ENCODE assay signal across 8 cellular contexts in genomic region chr9:99266136-99267023, GRCh38. TPM values are rescaled to one million over a fixed set of nuclear protein-coding genes. Genes with fewer than 3 reads are reported as not detected.
DNase-seq lines count a peak whose midpoint lies in the region; ATAC-seq and TF ChIP-seq lines count a peak whose summit lies in the region.

No MANE protein-coding gene starts in this region.

- intact Hi-C loops in CD4-positive, alpha-beta memory T cell (cut with micrococcal nuclease): loop anchor here (1.0 to 5.0 kb wide), 2 partner anchors 541 to 1056 kb away; no protein-coding TSS in a partner anchor
- intact Hi-C loops in activated T-helper 1 cell treated with anti-CD3 and anti-CD28 coated beads, Interleukin-12 subunit alpha, Interleukin-12 subunit beta, Interleukin-2, Interleukin-4 antibody, amounts not matched to agents 30 ng/mL and 10 ng/mL and 1 ng/mL, durations not matched to agents 14 hours and 24 hours and 36 hours (cut with micrococcal nuclease): loop anchor here (1.0 to 5.0 kb wide), 7 partner anchors 12 to 950 kb away; partner anchors contain the start of gene SEC61B
- intact Hi-C loops in testis (cut with DNase I; ENCODE audit: low total_unique reads): no loop called here

- no peaks in the 10 kb centered on the region for H3K36me3 ChIP-seq in CD4-positive, alpha-beta memory T cell (ENCODE audit: insufficient read depth, low read length)
- H3K36me3 ChIP-seq in neuronal stem cell (replicated peaks in 1 of 2; ENCODE audit: control insufficient read depth in 2 of 2, insufficient read depth in 2 of 2, low read length in 2 of 2) (no peaks in the 10 kb centered on the region), testis (ENCODE audit: low read depth, missing control alignments) (no peaks in the 10 kb centered on the region)

- no peaks in the 10 kb centered on the region for H3K27me3 ChIP-seq in CD4-positive, alpha-beta memory T cell (ENCODE audit: insufficient read depth, low read length)
- peaks cover 0 to 2% (median 0%) of the 10 kb centered on the region in 3 experiments for H3K27me3 ChIP-seq in neuronal stem cell (ENCODE audit: control insufficient read depth in 3 of 3, insufficient read depth in 3 of 3, low read depth in 1 of 3, low read length in 3 of 3)
- H3K27me3 ChIP-seq in testis: no peaks in the 10 kb centered on the region

- H3K4me2 ChIP-seq in neuronal stem cell (ENCODE audit: insufficient read depth, low read length, poor library complexity, severe bottlenecking): no peak overlapping the region

- ATAC-seq in GM19438 (IDR thresholded peaks at IDR 0.05; ENCODE audit: low read depth, unreplicated experiment): peak; percentile 57
- ATAC-seq in HG03571 (IDR thresholded peaks at IDR 0.05; ENCODE audit: unreplicated experiment): peak; percentile 54

- H4K91ac ChIP-seq in neuronal stem cell (ENCODE audit: low read depth, low read length, poor library complexity): no peak overlapping the region

- H3K79me1 ChIP-seq in neuronal stem cell (ENCODE audit: low read depth, low read length): no peaks in the 10 kb centered on the region

- H2BK5ac ChIP-seq in neuronal stem cell (ENCODE audit: low read length): no peak overlapping the region

- H3K27me3 Mint-ChIP-seq in CD4-positive, alpha-beta memory T cell: peaks cover 0 to 2% of the 10 kb centered on the region in 2 donors
- peaks cover 14% of the 10 kb centered on the region for H3K27me3 Mint-ChIP-seq in activated T-helper 1 cell treated with anti-CD3 and anti-CD28 coated beads, Interleukin-12 subunit alpha, Interleukin-12 subunit beta, Interleukin-2, Interleukin-4 antibody, amounts not matched to agents 30 ng/mL and 10 ng/mL and 1 ng/mL, durations not matched to agents 14 hours and 24 hours and 36 hours (ENCODE audit: insufficient read depth)

- peaks cover 8% of the 10 kb centered on the region for H3K4me1 ChIP-seq in CD4-positive, alpha-beta memory T cell (ENCODE audit: insufficient read depth, low read length)
- peaks cover 0 to 1% of the 10 kb centered on the region in 2 donors for H3K4me1 ChIP-seq in neuronal stem cell (ENCODE audit: control insufficient read depth in 2 of 2, insufficient read depth in 1 of 2, low read depth in 1 of 2, low read length in 2 of 2)
- peaks cover 5% of the 10 kb centered on the region for H3K4me1 ChIP-seq in testis

- H3K18ac ChIP-seq in neuronal stem cell (ENCODE audit: low read length): no peak overlapping the region

- peak; percentile 88 for TF ChIP-seq CTCF in fibroblast of pulmonary artery (IDR thresholded peaks at IDR 0.05; ENCODE audit: low read length, missing control alignments)
- peak; percentile 55 to 81 (median 78) for TF ChIP-seq CTCF in testis (IDR thresholded peaks at IDR 0.05)

- no peak overlapping the region for H3K4me3 ChIP-seq in CD4-positive, alpha-beta memory T cell (ENCODE audit: low read length in 2 of 2)
- no peak overlapping the region for H3K4me3 ChIP-seq in fibroblast of pulmonary artery (replicated peaks; ENCODE audit: low read depth, low read length)
- H3K4me3 ChIP-seq in neuronal stem cell (ENCODE audit: low read length in 2 of 2): no peak overlapping the region
- H3K4me3 ChIP-seq in testis: no peak overlapping the region

- no peak overlapping the region for H3K23ac ChIP-seq in neuronal stem cell (ENCODE audit: low read depth, low read length, poor library complexity)

- POLR2A ChIA-PET in CD4-positive, alpha-beta memory T cell (lab: Charles Lee; ENCODE audit: partially characterized antibody): no interaction called here

- H3K27ac ChIP-seq in CD4-positive, alpha-beta memory T cell (ENCODE audit: low read depth, low read length): no peak overlapping the region
- H3K27ac ChIP-seq in neuronal stem cell (replicated peaks; ENCODE audit: low read length) (no peak overlapping the region), testis (no peak overlapping the region)

- WGBS in neuronal stem cell (ENCODE audit: extremely low coverage in 2 of 2, insufficient read length in 2 of 2, insufficient replicate concordance in 1 of 2), 2 donors: no CpG with 5 or more reads among the region's 18 CpGs
- 11 to 15% methylated on average over 17 to 18 of the region's 18 CpGs for WGBS in testis, 2 donors

- no peak overlapping the region for H2BK120ac ChIP-seq in neuronal stem cell (ENCODE audit: low read depth, low read length)

- H3K4ac ChIP-seq in neuronal stem cell (ENCODE audit: low read length): no peak overlapping the region

- H3K27ac Mint-ChIP-seq in CD4-positive, alpha-beta memory T cell: no peak overlapping the region
- no peak overlapping the region for H3K27ac Mint-ChIP-seq in activated T-helper 1 cell treated with anti-CD3 and anti-CD28 coated beads, Interleukin-12 subunit alpha, Interleukin-12 subunit beta, Interleukin-2, Interleukin-4 antibody, amounts not matched to agents 30 ng/mL and 10 ng/mL and 1 ng/mL, durations not matched to agents 14 hours and 24 hours and 36 hours

- no peaks in the 10 kb centered on the region for H3K9me3 ChIP-seq in CD4-positive, alpha-beta memory T cell (ENCODE audit: control insufficient read depth in 1 of 2, low read length in 2 of 2)
- H3K9me3 ChIP-seq in neuronal stem cell (replicated peaks in 1 of 2; ENCODE audit: control insufficient read depth in 2 of 2, insufficient read depth in 1 of 2, low read depth in 1 of 2, low read length in 2 of 2): no peaks in the 10 kb centered on the region
- no peaks in the 10 kb centered on the region for H3K9me3 ChIP-seq in testis

- no peak for TF ChIP-seq POLR2A in testis (IDR thresholded peaks at IDR 0.05)

- H3K14ac ChIP-seq in neuronal stem cell (ENCODE audit: low read length): no peak overlapping the region

- no peak overlapping the region for H4K8ac ChIP-seq in neuronal stem cell (ENCODE audit: low read depth, low read length)

- no peaks in the 10 kb centered on the region for H3K9me3 Mint-ChIP-seq in CD4-positive, alpha-beta memory T cell
- no peaks in the 10 kb centered on the region for H3K9me3 Mint-ChIP-seq in activated T-helper 1 cell treated with anti-CD3 and anti-CD28 coated beads, Interleukin-12 subunit alpha, Interleukin-12 subunit beta, Interleukin-2, Interleukin-4 antibody, amounts not matched to agents 30 ng/mL and 10 ng/mL and 1 ng/mL, durations not matched to agents 14 hours and 24 hours and 36 hours

- CTCF ChIA-PET in CD4-positive, alpha-beta memory T cell (lab: Charles Lee; ENCODE audit: partially characterized antibody): interaction anchor here (0.9 to 1.7 kb wide), 5 partner anchors 10 to 821 kb away, joined by 3 to 4 read pairs (median 3); partner anchors contain the start of genes ALG2 and SEC61B

- no peak overlapping the region for H2BK15ac ChIP-seq in neuronal stem cell (ENCODE audit: low read length)

- no peak overlapping the region for H2AFZ ChIP-seq in neuronal stem cell (ENCODE audit: low read length)

- DNase-seq in CD4-positive, alpha-beta memory T cell: peak; percentile 22 to 52 (median 29)
- peak; percentile 90 for DNase-seq in OCI-M1 (lab: John Stamatoyannopoulos, UW)
- peak; percentile 50 for DNase-seq in activated T-helper 1 cell treated with anti-CD3 and anti-CD28 coated beads, Interleukin-12 subunit alpha, Interleukin-12 subunit beta, Interleukin-2, Interleukin-4 antibody, amounts not matched to agents 30 ng/mL and 10 ng/mL and 1 ng/mL, durations not matched to agents 14 hours and 24 hours and 36 hours (ENCODE audit: low spot score)
- DNase-seq in fibroblast of pulmonary artery (ENCODE audit: low read depth): peak; percentile 76
- peak; percentile 67 for DNase-seq in neuronal stem cell (ENCODE audit: low spot score)
- DNase-seq in testis: peak; percentile 92

- H3K36me3 Mint-ChIP-seq in CD4-positive, alpha-beta memory T cell: no peaks in the 10 kb centered on the region
- no peaks in the 10 kb centered on the region for H3K36me3 Mint-ChIP-seq in activated T-helper 1 cell treated with anti-CD3 and anti-CD28 coated beads, Interleukin-12 subunit alpha, Interleukin-12 subunit beta, Interleukin-2, Interleukin-4 antibody, amounts not matched to agents 30 ng/mL and 10 ng/mL and 1 ng/mL, durations not matched to agents 14 hours and 24 hours and 36 hours (ENCODE audit: low read depth)

- H3K4me3 Mint-ChIP-seq in CD4-positive, alpha-beta memory T cell: peak overlapping the region in 5 of 8 donors; percentile 23 to 64 (median 36)
- H3K4me3 Mint-ChIP-seq in activated T-helper 1 cell treated with anti-CD3 and anti-CD28 coated beads, Interleukin-12 subunit alpha, Interleukin-12 subunit beta, Interleukin-2, Interleukin-4 antibody, amounts not matched to agents 30 ng/mL and 10 ng/mL and 1 ng/mL, durations not matched to agents 14 hours and 24 hours and 36 hours: peak overlapping the region; percentile 3

- H2AK5ac ChIP-seq in neuronal stem cell (ENCODE audit: low read depth, low read length): no peak overlapping the region

- H3K4me1 Mint-ChIP-seq in CD4-positive, alpha-beta memory T cell: peaks cover 7 to 12% (median 9%) of the 10 kb centered on the region in 4 donors
- H3K4me1 Mint-ChIP-seq in activated T-helper 1 cell treated with anti-CD3 and anti-CD28 coated beads, Interleukin-12 subunit alpha, Interleukin-12 subunit beta, Interleukin-2, Interleukin-4 antibody, amounts not matched to agents 30 ng/mL and 10 ng/mL and 1 ng/mL, durations not matched to agents 14 hours and 24 hours and 36 hours (ENCODE audit: low read depth): peaks cover 14% of the 10 kb centered on the region

- H2BK12ac ChIP-seq in neuronal stem cell (ENCODE audit: low read length): no peak overlapping the region

- no peak overlapping the region for H3K9ac ChIP-seq in neuronal stem cell (ENCODE audit: low read depth, low read length, poor library complexity)

RNA-seq across cellular contexts. Expression of gene SEC61B, which starts 44.3 kb away (rescaled TPM):
- 100 to 1,000 TPM; 101 to 106 TPM for total RNA-seq in CD4-positive, alpha-beta memory T cell
- polyA plus RNA-seq in CD4-positive, alpha-beta memory T cell: 100 to 1,000 TPM; 389 to 532 TPM
- total RNA-seq in activated T-helper 1 cell treated with anti-CD3 and anti-CD28 coated beads, Interleukin-12 subunit alpha, Interleukin-12 subunit beta, Interleukin-2, Interleukin-4 antibody, amounts not matched to agents 30 ng/mL and 10 ng/mL and 1 ng/mL, durations not matched to agents 14 hours and 24 hours and 36 hours: 180 and 184 TPM in 2 replicates
- 363 TPM for polyA plus RNA-seq in neuronal stem cell (2013, experiment 1 of 2)
- 364 TPM for polyA plus RNA-seq in neuronal stem cell (2013, experiment 2 of 2)
- 10 to 100 TPM; 78.3 to 91.7 TPM for total RNA-seq in testis
- 145 TPM for polyA plus RNA-seq in testis (ENCODE audit: insufficient read depth, low read depth, low replicate concordance)

RNA-seq across cellular contexts. Expression of gene ALG2, which starts 44.6 kb away (rescaled TPM):
- total RNA-seq in CD4-positive, alpha-beta memory T cell: 10 to 100 TPM; 39.1 to 39.8 TPM
- 10 to 100 TPM; 35.3 to 36.8 TPM for polyA plus RNA-seq in CD4-positive, alpha-beta memory T cell
- 37.6 and 39.7 TPM in 2 replicates for total RNA-seq in activated T-helper 1 cell treated with anti-CD3 and anti-CD28 coated beads, Interleukin-12 subunit alpha, Interleukin-12 subunit beta, Interleukin-2, Interleukin-4 antibody, amounts not matched to agents 30 ng/mL and 10 ng/mL and 1 ng/mL, durations not matched to agents 14 hours and 24 hours and 36 hours
- 18.1 TPM for polyA plus RNA-seq in neuronal stem cell (2013, experiment 1 of 2)
- polyA plus RNA-seq in neuronal stem cell (2013, experiment 2 of 2): 17.7 TPM
- total RNA-seq in testis: 10 to 100 TPM; 46.7 to 48.0 TPM
- polyA plus RNA-seq in testis (ENCODE audit: insufficient read depth, low read depth, low replicate concordance): 37.9 TPM

Comparison
In these comparisons a context has a peak if more than half of its experiments do, and no peak if none do; other contexts are left out.
1. DNase-seq: peak in every context shown above with its lines; median percentile 92 in testis; 90 in OCI-M1; 76 in fibroblast of pulmonary artery; 67 in neuronal stem cell; 50 in activated T-helper 1 cell treated with anti-CD3 and anti-CD28 coated beads, Interleukin-12 subunit alpha, Interleukin-12 subunit beta, Interleukin-2, Interleukin-4 antibody, amounts not matched to agents 30 ng/mL and 10 ng/mL and 1 ng/mL, durations not matched to agents 14 hours and 24 hours and 36 hours; 29 in CD4-positive, alpha-beta memory T cell.